ENCODE assay signal across 1 cellular context in the genomic region with DNA sequence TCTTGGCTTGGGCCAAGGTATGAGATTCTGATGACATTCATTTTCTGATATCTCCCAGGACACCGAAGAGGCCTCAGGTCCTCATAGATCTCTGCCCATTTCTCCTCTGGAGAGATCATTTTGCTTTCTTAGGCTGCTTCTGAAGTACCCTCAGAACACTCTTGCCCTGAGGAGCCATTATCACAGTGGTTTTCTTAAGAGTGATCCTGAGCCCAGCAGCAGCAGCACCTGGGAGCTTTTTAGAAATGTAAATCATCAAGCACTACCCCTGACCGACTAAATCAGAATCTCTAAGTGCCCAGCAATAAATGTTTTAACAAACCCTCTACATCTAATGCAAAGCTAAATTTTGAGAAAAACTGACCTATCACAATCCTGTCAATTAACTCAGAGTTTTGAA.
TF ChIP-seq lines count a peak whose summit lies in the region.

No MANE protein-coding gene starts in this region.

TF ChIP-seq in WTC11, 78 proteins besides CTCF, POLR2A, EP300 and RAD21 (continued from another document):
- TF ChIP-seq, protein P1, sequence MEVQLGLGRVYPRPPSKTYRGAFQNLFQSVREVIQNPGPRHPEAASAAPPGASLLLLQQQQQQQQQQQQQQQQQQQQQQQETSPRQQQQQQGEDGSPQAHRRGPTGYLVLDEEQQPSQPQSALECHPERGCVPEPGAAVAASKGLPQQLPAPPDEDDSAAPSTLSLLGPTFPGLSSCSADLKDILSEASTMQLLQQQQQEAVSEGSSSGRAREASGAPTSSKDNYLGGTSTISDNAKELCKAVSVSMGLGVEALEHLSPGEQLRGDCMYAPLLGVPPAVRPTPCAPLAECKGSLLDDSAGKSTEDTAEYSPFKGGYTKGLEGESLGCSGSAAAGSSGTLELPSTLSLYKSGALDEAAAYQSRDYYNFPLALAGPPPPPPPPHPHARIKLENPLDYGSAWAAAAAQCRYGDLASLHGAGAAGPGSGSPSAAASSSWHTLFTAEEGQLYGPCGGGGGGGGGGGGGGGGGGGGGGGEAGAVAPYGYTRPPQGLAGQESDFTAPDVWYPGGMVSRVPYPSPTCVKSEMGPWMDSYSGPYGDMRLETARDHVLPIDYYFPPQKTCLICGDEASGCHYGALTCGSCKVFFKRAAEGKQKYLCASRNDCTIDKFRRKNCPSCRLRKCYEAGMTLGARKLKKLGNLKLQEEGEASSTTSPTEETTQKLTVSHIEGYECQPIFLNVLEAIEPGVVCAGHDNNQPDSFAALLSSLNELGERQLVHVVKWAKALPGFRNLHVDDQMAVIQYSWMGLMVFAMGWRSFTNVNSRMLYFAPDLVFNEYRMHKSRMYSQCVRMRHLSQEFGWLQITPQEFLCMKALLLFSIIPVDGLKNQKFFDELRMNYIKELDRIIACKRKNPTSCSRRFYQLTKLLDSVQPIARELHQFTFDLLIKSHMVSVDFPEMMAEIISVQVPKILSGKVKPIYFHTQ (CRISPR knock-in tag; IDR thresholded peaks at IDR 0.05), result no peak
- TF ChIP-seq, protein P2, sequence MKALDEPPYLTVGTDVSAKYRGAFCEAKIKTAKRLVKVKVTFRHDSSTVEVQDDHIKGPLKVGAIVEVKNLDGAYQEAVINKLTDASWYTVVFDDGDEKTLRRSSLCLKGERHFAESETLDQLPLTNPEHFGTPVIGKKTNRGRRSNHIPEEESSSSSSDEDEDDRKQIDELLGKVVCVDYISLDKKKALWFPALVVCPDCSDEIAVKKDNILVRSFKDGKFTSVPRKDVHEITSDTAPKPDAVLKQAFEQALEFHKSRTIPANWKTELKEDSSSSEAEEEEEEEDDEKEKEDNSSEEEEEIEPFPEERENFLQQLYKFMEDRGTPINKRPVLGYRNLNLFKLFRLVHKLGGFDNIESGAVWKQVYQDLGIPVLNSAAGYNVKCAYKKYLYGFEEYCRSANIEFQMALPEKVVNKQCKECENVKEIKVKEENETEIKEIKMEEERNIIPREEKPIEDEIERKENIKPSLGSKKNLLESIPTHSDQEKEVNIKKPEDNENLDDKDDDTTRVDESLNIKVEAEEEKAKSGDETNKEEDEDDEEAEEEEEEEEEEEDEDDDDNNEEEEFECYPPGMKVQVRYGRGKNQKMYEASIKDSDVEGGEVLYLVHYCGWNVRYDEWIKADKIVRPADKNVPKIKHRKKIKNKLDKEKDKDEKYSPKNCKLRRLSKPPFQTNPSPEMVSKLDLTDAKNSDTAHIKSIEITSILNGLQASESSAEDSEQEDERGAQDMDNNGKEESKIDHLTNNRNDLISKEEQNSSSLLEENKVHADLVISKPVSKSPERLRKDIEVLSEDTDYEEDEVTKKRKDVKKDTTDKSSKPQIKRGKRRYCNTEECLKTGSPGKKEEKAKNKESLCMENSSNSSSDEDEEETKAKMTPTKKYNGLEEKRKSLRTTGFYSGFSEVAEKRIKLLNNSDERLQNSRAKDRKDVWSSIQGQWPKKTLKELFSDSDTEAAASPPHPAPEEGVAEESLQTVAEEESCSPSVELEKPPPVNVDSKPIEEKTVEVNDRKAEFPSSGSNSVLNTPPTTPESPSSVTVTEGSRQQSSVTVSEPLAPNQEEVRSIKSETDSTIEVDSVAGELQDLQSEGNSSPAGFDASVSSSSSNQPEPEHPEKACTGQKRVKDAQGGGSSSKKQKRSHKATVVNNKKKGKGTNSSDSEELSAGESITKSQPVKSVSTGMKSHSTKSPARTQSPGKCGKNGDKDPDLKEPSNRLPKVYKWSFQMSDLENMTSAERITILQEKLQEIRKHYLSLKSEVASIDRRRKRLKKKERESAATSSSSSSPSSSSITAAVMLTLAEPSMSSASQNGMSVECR (CRISPR knock-in tag; IDR thresholded peaks at IDR 0.05; ENCODE audit: borderline replicate concordance), result no peak
- TF ChIP-seq, protein P3, sequence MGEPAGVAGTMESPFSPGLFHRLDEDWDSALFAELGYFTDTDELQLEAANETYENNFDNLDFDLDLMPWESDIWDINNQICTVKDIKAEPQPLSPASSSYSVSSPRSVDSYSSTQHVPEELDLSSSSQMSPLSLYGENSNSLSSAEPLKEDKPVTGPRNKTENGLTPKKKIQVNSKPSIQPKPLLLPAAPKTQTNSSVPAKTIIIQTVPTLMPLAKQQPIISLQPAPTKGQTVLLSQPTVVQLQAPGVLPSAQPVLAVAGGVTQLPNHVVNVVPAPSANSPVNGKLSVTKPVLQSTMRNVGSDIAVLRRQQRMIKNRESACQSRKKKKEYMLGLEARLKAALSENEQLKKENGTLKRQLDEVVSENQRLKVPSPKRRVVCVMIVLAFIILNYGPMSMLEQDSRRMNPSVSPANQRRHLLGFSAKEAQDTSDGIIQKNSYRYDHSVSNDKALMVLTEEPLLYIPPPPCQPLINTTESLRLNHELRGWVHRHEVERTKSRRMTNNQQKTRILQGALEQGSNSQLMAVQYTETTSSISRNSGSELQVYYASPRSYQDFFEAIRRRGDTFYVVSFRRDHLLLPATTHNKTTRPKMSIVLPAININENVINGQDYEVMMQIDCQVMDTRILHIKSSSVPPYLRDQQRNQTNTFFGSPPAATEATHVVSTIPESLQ (CRISPR knock-in tag; IDR thresholded peaks at IDR 0.05), result no peak
- TF ChIP-seq ZNF423 (CRISPR knock-in tag; IDR thresholded peaks at IDR 0.05), result no peak
- TF ChIP-seq NFATC4 (CRISPR knock-in tag; IDR thresholded peaks at IDR 0.05), result no peak
- no peak for TF ChIP-seq MYBL2 (CRISPR knock-in tag; IDR thresholded peaks at IDR 0.05)
- no peak for TF ChIP-seq RORB (CRISPR knock-in tag; IDR thresholded peaks at IDR 0.05)
